Comparison of ENCODE assay signal across 9 cellular contexts in genomic region chr4:2795558-2796260, GRCh38. TPM values are rescaled to one million over a fixed set of nuclear protein-coding genes. Genes with fewer than 3 reads are reported as not detected.
DNase-seq lines count a peak whose midpoint lies in the region; ATAC-seq, FAIRE-seq and TF ChIP-seq lines count a peak whose summit lies in the region.
"Had no signal": no experiment of that assay in that cellular context is flagged by ENCODE, and none has a peak within 500 bp of the region (broad histone marks: within the 10 kb centered on the region; RNA-seq: fewer than 3 reads in every experiment).

No MANE protein-coding gene starts in this region.

- intact Hi-C loops in kidney (cut with DNase I), result no loop called here

- H3K36me3 ChIP-seq in astrocyte (ENCODE audit: insufficient read depth, low read length), result no peaks in the 10 kb centered on the region
- H3K36me3 ChIP-seq in kidney (ENCODE audit: control insufficient read depth in 1 of 2, insufficient read depth in 2 of 2, low read length in 2 of 2), result no peaks in the 10 kb centered on the region

- TF ChIP-seq CTCF in HFFc6 (IDR thresholded peaks at IDR 0.05) (no peak), astrocyte (IDR thresholded peaks at IDR 0.05; ENCODE audit: insufficient read depth, low read depth, low read length) (no peak), kidney (IDR thresholded peaks at IDR 0.05; ENCODE audit: borderline replicate concordance, extremely low read depth, insufficient read depth) (no peak)

- H3K27me3 Mint-ChIP-seq in HFFc6 (ENCODE audit: insufficient read depth) (no peaks in the 10 kb centered on the region; the same call in 1 of the 2 replicates), astrocyte (ENCODE audit: low read depth, unreplicated experiment) (no peaks in the 10 kb centered on the region)
- H3K27me3 Mint-ChIP-seq: stimulated activated memory B cell treated with anti-CD40 and anti-IgM and Interleukin-4, amounts not matched to agents 10 μg/mL and 1 μg/mL and 100 μg/mL, for 72 hours had no signal

- no peaks in the 10 kb centered on the region for H4K20me1 ChIP-seq in astrocyte (ENCODE audit: insufficient read depth, low read length)

- peaks cover 41% of the 10 kb centered on the region for H3K4me1 ChIP-seq in astrocyte (ENCODE audit: insufficient read depth, low read length)
- peaks cover 68 to 79% of the 10 kb centered on the region in 2 donors for H3K4me1 ChIP-seq in kidney (ENCODE audit: control insufficient read depth in 1 of 2, insufficient read depth in 1 of 2, low read depth in 1 of 2, low read length in 2 of 2)

- H3K79me2 ChIP-seq in astrocyte (ENCODE audit: insufficient read depth, low read length), result peaks cover 51% of the 10 kb centered on the region

- ATAC-seq in GM19397 (IDR thresholded peaks at IDR 0.05; ENCODE audit: unreplicated experiment), result no peak
- ATAC-seq: stimulated activated memory B cell treated with anti-CD40 and anti-IgM and Interleukin-4, amounts not matched to agents 10 μg/mL and 1 μg/mL and 100 μg/mL, for 72 hours had no signal

- H2AFZ ChIP-seq in astrocyte (ENCODE audit: low read depth, low read length), result peak overlapping the region; percentile 2

- H3K9ac ChIP-seq in astrocyte (ENCODE audit: low read length), result no peak overlapping the region
- H3K9ac ChIP-seq in kidney (ENCODE audit: low read length in 2 of 2), result peak overlapping the region in 1 of 2 donors; percentile 26

- no peaks in the 10 kb centered on the region for H3K9me3 Mint-ChIP-seq in HFFc6
- H3K9me3 Mint-ChIP-seq in astrocyte (ENCODE audit: unreplicated experiment), result no peaks in the 10 kb centered on the region
- H3K9me3 Mint-ChIP-seq: stimulated activated memory B cell treated with anti-CD40 and anti-IgM and Interleukin-4, amounts not matched to agents 10 μg/mL and 1 μg/mL and 100 μg/mL, for 72 hours had no signal

- H3K9me3 ChIP-seq in astrocyte (ENCODE audit: insufficient read depth, low read depth, low read length) (no peaks in the 10 kb centered on the region), kidney (ENCODE audit: control insufficient read depth in 1 of 2, low read length in 2 of 2) (no peaks in the 10 kb centered on the region)

- no peak for FAIRE-seq in astrocyte (lab: Jason Lieb, UNC)
- FAIRE-seq in kidney (lab: Jason Lieb, UNC), result no peak

- H3K4me1 Mint-ChIP-seq in HFFc6 (ENCODE audit: low read depth) (peaks cover 52% of the 10 kb centered on the region), astrocyte (ENCODE audit: low read depth, unreplicated experiment) (peaks cover 11% of the 10 kb centered on the region)

- no peak overlapping the region for H3K4me3 ChIP-seq in astrocyte (ENCODE audit: insufficient read depth, low read depth, low read length)
- H3K4me3 ChIP-seq in kidney (ENCODE audit: low read length in 2 of 2), result peak overlapping the region; percentile 61 to 78
- peak overlapping the region in 4 of 7 experiments; percentile 2 to 87 (median 70) for H3K4me3 ChIP-seq in skin epidermis

- H3K4me3 Mint-ChIP-seq in HFFc6 (peak overlapping the region; percentile 24; the same call in 1 of the 2 replicates), astrocyte (ENCODE audit: unreplicated experiment) (no peak overlapping the region)
- H3K4me3 Mint-ChIP-seq: stimulated activated memory B cell treated with anti-CD40 and anti-IgM and Interleukin-4, amounts not matched to agents 10 μg/mL and 1 μg/mL and 100 μg/mL, for 72 hours had no signal

- peak overlapping the region; percentile 93 for H3K27ac Mint-ChIP-seq in HFFc6
- no peak overlapping the region for H3K27ac Mint-ChIP-seq in astrocyte (ENCODE audit: unreplicated experiment)
- H3K27ac Mint-ChIP-seq: stimulated activated memory B cell treated with anti-CD40 and anti-IgM and Interleukin-4, amounts not matched to agents 10 μg/mL and 1 μg/mL and 100 μg/mL, for 72 hours had no signal

- H3K36me3 Mint-ChIP-seq in HFFc6 (ENCODE audit: low read depth) (no peaks in the 10 kb centered on the region), astrocyte (ENCODE audit: low read depth, unreplicated experiment) (no peaks in the 10 kb centered on the region)
- H3K36me3 Mint-ChIP-seq: stimulated activated memory B cell treated with anti-CD40 and anti-IgM and Interleukin-4, amounts not matched to agents 10 μg/mL and 1 μg/mL and 100 μg/mL, for 72 hours had no signal

- H3K27me3 ChIP-seq in astrocyte (ENCODE audit: insufficient read depth, low read length), result no peaks in the 10 kb centered on the region

- H3K4me2 ChIP-seq in astrocyte (ENCODE audit: low read length), result peak overlapping the region; percentile 82

- H3K27ac ChIP-seq in astrocyte (ENCODE audit: low read depth, low read length) (no peak overlapping the region), kidney (ENCODE audit: low read depth in 2 of 2, low read length in 2 of 2) (peak overlapping the region; percentile 77 to 93), skin epidermis (peak overlapping the region in 20 of 21 experiments; percentile 20 to 96 (median 92))

- DNase-seq in HFFc6 (no peak), astrocyte (ENCODE audit: low read depth) (no peak), kidney (peak; percentile 89), medulla oblongata (ENCODE audit: extremely low spot score) (no peak), mucosa of gallbladder (ENCODE audit: low spot score) (no peak), cerebellar cortex (ENCODE audit: low spot score) (no peak)

RNA-seq across cellular contexts. Expression of gene SH3BP2, which starts 2.8 kb away (rescaled TPM):
- 10 to 100 TPM; 17.6 to 25.4 (median 20.5) TPM for total RNA-seq in HFFc6 (2021; fragmentation: NEBNext Ultra II Directional; extraction: Animal tissue kit (Norgen Biotek cat#: 25700))
- total RNA-seq in astrocyte (33.7 and 35.0 TPM in 2 replicates), kidney (128 TPM), mucosa of gallbladder (62.1 TPM)
- 27.3 TPM for polyA plus RNA-seq in kidney (ENCODE audit: insufficient read depth, low read depth, low replicate concordance)

RNA-seq across cellular contexts. Expression of gene TNIP2, which starts 39.6 kb away (rescaled TPM):
- 10 to 100 TPM; 28.6 to 32.0 (median 30.9) TPM for total RNA-seq in HFFc6 (2021; fragmentation: NEBNext Ultra II Directional; extraction: Animal tissue kit (Norgen Biotek cat#: 25700))
- 31.1 and 33.7 TPM in 2 replicates for total RNA-seq in astrocyte
- 44.4 TPM for total RNA-seq in kidney
- 43.1 TPM for polyA plus RNA-seq in kidney (ENCODE audit: insufficient read depth, low read depth, low replicate concordance)
- total RNA-seq in mucosa of gallbladder, result 42.2 TPM

RNA-seq across cellular contexts. Expression of gene ADD1, which starts 47.9 kb away (rescaled TPM):
- total RNA-seq in HFFc6 (2021; fragmentation: NEBNext Ultra II Directional; extraction: Animal tissue kit (Norgen Biotek cat#: 25700)), result 100 to 1,000 TPM; 276 to 332 (median 321) TPM
- 258 and 280 TPM in 2 replicates for total RNA-seq in astrocyte
- total RNA-seq in kidney, result 313 TPM
- polyA plus RNA-seq in kidney (ENCODE audit: insufficient read depth, low read depth, low replicate concordance), result 232 TPM
- total RNA-seq in mucosa of gallbladder, result 346 TPM
